In the genomic region with DNA sequence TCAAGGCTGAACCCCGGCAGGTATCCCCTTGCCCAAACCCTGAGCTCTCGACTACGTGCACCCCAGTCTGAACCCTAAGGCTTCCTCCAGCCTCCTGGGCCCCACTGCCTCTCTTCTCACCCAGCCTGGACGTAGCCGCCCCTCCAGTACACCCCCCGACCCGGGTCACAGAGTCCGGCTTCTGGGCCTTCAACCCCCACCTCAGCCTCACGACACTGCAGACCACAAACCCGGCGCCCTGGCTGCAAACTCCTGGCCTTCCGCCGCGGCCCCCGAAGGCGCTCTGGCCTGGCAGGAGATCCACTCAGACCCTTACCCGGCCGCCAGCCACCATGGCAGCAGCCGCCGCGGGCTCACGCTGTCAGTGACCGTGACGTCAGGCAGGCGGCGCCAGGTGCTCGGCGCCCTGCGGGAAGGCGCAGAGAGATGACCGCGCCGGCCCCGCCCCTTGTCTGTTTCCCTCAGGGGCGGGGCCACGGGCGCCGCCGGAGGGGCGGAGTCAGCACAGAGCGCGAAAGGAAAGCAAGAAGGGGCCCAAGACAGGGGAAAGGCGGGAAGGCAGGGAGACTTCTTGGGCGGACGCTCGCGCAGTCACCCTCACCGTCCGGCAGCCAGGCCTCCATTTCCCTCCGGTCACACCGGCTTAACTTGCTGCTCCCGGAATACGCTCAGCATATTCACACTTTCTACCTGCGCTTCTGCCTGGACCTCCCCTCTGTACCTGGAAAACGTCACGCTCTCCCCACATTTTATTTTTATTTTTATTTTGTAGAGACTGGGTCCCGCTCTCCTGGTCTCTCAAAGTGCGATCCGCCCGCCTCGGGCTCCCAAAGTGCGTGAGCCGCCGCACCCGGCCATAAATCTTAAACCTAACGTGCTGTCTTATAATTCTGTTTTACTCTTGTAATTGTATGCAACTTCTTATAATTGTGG, we compare ENCODE assay signal across 1 cellular context.
TF ChIP-seq lines count a peak whose summit lies in the region.

RMDN3 (minus strand) TSS at position 372 of the 933 bp plus-strand sequence. CDS start 471 bp downstream, outside the sequence.

TF ChIP-seq in HEK293, 187 proteins besides CTCF, POLR2A, EP300 and RAD21 (continued from another document):
- TF ChIP-seq ZNF404 (tag by site-specific recombination; IDR thresholded peaks at IDR 0.05) (no peak), KLF10 (tag by site-specific recombination; IDR thresholded peaks at IDR 0.05) (peak; percentile 81), MYNN (tag by site-specific recombination; IDR thresholded peaks at IDR 0.05; ENCODE audit: borderline replicate concordance) (no peak), ZNF366 (tag by site-specific recombination; conservative IDR thresholded peaks at IDR 0.05) (peak; percentile 87), ZNF280C (tag by site-specific recombination; IDR thresholded peaks at IDR 0.05) (no peak), ZSCAN4 (tag by site-specific recombination; IDR thresholded peaks at IDR 0.05) (no peak; the same call in 1 of the 2 replicates), ZNF791 (tag by site-specific recombination; IDR thresholded peaks at IDR 0.05) (no peak), ZBTB17 (tag by site-specific recombination; IDR thresholded peaks at IDR 0.05) (peak; percentile 77), HOXA7 (CRISPR knock-in tag; IDR thresholded peaks at IDR 0.05; ENCODE audit: borderline replicate concordance) (no peak), ZNF48 (tag by site-specific recombination; IDR thresholded peaks at IDR 0.05) (no peak), SETDB1 (IDR thresholded peaks at IDR 0.05; ENCODE audit: insufficient read length, low read length) (no peak), ZNF133 (tag by site-specific recombination; IDR thresholded peaks at IDR 0.05) (no peak), IKZF3 (tag by site-specific recombination; IDR thresholded peaks at IDR 0.05) (peak; percentile 80), ZNF624 (tag by site-specific recombination; IDR thresholded peaks at IDR 0.05) (no peak), ZNF223 (tag by site-specific recombination; IDR thresholded peaks at IDR 0.05) (no peak), ZNF707 (tag by site-specific recombination; IDR thresholded peaks at IDR 0.05) (no peak), ZNF658 (tag by site-specific recombination; IDR thresholded peaks at IDR 0.05) (no peak), HOXD13 (CRISPR knock-in tag; IDR thresholded peaks at IDR 0.05; ENCODE audit: borderline replicate concordance) (no peak), ZNF184 (tag by site-specific recombination; IDR thresholded peaks at IDR 0.05) (0 out of 2 replicates have a peak, but pooled peaks have one; percentile 27), ZNF37A (tag by site-specific recombination; IDR thresholded peaks at IDR 0.05) (no peak), ZNF654 (tag by site-specific recombination; IDR thresholded peaks at IDR 0.05; ENCODE audit: low read depth) (no peak), ZNF426 (tag by site-specific recombination; IDR thresholded peaks at IDR 0.05) (no peak), ZNF571 (tag by site-specific recombination; IDR thresholded peaks at IDR 0.05) (no peak), ZNF768 (tag by site-specific recombination; IDR thresholded peaks at IDR 0.05) (no peak), ZNF529 (tag by site-specific recombination; IDR thresholded peaks at IDR 0.05; ENCODE audit: insufficient replicate concordance) (no peak), ZNF280D (tag by site-specific recombination; IDR thresholded peaks at IDR 0.05) (no peak), ZNF513 (tag by site-specific recombination; IDR thresholded peaks at IDR 0.05) (no peak)
- TF ChIP-seq, protein P1, sequence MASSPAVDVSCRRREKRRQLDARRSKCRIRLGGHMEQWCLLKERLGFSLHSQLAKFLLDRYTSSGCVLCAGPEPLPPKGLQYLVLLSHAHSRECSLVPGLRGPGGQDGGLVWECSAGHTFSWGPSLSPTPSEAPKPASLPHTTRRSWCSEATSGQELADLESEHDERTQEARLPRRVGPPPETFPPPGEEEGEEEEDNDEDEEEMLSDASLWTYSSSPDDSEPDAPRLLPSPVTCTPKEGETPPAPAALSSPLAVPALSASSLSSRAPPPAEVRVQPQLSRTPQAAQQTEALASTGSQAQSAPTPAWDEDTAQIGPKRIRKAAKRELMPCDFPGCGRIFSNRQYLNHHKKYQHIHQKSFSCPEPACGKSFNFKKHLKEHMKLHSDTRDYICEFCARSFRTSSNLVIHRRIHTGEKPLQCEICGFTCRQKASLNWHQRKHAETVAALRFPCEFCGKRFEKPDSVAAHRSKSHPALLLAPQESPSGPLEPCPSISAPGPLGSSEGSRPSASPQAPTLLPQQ (tag by site-specific recombination; IDR thresholded peaks at IDR 0.05) = peak; percentile 61
- TF ChIP-seq, protein P2, sequence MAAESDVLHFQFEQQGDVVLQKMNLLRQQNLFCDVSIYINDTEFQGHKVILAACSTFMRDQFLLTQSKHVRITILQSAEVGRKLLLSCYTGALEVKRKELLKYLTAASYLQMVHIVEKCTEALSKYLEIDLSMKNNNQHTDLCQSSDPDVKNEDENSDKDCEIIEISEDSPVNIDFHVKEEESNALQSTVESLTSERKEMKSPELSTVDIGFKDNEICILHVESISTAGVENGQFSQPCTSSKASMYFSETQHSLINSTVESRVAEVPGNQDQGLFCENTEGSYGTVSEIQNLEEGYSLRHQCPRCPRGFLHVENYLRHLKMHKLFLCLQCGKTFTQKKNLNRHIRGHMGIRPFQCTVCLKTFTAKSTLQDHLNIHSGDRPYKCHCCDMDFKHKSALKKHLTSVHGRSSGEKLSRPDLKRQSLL (tag by site-specific recombination; IDR thresholded peaks at IDR 0.05) = peak; percentile 7; the same call in 1 of the 2 replicates
- TF ChIP-seq, protein P3, sequence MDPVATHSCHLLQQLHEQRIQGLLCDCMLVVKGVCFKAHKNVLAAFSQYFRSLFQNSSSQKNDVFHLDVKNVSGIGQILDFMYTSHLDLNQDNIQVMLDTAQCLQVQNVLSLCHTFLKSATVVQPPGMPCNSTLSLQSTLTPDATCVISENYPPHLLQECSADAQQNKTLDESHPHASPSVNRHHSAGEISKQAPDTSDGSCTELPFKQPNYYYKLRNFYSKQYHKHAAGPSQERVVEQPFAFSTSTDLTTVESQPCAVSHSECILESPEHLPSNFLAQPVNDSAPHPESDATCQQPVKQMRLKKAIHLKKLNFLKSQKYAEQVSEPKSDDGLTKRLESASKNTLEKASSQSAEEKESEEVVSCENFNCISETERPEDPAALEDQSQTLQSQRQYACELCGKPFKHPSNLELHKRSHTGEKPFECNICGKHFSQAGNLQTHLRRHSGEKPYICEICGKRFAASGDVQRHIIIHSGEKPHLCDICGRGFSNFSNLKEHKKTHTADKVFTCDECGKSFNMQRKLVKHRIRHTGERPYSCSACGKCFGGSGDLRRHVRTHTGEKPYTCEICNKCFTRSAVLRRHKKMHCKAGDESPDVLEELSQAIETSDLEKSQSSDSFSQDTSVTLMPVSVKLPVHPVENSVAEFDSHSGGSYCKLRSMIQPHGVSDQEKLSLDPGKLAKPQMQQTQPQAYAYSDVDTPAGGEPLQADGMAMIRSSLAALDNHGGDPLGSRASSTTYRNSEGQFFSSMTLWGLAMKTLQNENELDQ (tag by site-specific recombination; IDR thresholded peaks at IDR 0.05; ENCODE audit: low read depth) = no peak
- TF ChIP-seq, protein P4, sequence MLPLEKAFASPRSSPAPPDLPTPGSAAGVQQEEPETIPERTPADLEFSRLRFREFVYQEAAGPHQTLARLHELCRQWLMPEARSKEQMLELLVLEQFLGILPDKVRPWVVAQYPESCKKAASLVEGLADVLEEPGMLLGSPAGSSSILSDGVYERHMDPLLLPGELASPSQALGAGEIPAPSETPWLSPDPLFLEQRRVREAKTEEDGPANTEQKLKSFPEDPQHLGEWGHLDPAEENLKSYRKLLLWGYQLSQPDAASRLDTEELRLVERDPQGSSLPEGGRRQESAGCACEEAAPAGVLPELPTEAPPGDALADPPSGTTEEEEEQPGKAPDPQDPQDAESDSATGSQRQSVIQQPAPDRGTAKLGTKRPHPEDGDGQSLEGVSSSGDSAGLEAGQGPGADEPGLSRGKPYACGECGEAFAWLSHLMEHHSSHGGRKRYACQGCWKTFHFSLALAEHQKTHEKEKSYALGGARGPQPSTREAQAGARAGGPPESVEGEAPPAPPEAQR (tag by site-specific recombination; IDR thresholded peaks at IDR 0.05) = no peak
